In the genomic region with DNA sequence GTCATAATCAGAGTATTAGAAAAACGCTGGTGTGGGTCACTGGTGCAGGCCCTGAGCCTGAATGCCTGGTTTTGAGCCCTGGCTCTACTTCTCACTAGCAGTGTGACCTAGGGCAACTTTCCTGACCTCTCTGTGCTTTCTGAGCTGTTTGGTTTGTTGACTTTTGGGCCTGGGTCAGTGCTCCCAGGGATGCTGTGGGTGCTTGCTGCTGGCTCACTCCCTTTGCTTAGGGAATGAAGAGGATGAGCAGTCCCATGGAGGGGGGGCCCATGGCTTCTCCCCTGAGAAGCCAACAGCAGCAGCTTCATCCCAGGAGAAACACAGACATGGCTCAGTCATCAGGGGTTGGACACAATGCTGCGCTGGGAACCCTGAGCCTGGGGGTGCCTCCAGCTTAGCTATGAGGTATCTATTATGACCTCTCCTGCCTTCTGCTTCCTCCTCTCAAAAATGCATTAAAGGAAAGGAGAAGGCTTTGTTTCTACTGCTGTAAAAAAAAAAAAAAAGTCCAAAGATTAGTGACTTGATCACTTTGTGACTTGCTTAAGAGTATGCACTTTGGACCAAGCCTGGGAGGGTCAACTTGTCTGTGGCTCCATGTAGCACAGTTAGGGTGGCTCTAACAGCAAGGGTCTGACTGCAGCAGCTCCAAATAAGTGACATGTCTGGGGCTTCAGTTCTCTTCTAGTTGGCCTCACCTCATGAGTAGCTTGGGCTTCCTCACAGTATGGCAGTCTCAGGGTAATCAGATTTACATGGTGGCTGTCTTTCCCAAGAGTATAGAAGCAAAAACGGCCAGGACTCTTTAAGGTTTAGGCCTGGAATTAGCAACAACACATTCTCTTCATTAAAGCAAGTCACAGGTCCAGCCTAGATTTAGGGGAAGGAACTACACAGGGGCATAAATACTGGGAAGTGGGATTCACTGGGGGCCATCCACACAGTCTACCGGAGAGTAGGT, we compare ENCODE assay signal across 17 cellular contexts. TPM values are rescaled to one million over a fixed set of nuclear protein-coding genes. Genes with fewer than 3 reads are reported as not detected.
DNase-seq lines count a peak whose midpoint lies in the region; ATAC-seq, FAIRE-seq and TF ChIP-seq lines count a peak whose summit lies in the region.
"Had no signal": no experiment of that assay in that cellular context is flagged by ENCODE, and none has a peak within 500 bp of the region (broad histone marks: within the 10 kb centered on the region; RNA-seq: fewer than 3 reads in every experiment).

No MANE protein-coding gene starts in this region.

- H3K4me1 ChIP-seq in GM12878 (ENCODE audit: control insufficient read depth, insufficient read depth, low read length) (no peaks in the 10 kb centered on the region), hepatocyte (ENCODE audit: insufficient read depth) (no peaks in the 10 kb centered on the region)
- H3K4me1 ChIP-seq: HAP-1 had no signal

- peaks cover 37% of the 10 kb centered on the region for H3K4me1 Mint-ChIP-seq in neural crest cell

- peaks cover 5% of the 10 kb centered on the region for H3K9me3 Mint-ChIP-seq in neural crest cell
- H3K9me3 Mint-ChIP-seq: HFFc6 had no signal

- H3K27ac Mint-ChIP-seq in neural crest cell (ENCODE audit: unreplicated experiment) = peak overlapping the region; percentile 75
- H3K27ac Mint-ChIP-seq: HFFc6 had no signal

- no peak for TF ChIP-seq RAD21 in GM12878 (IDR thresholded peaks at IDR 0.05; ENCODE audit: insufficient read depth, low read depth, low read length)

- ATAC-seq in GM12878 = no peak
- ATAC-seq in activated CD4-positive, CD25-positive, alpha-beta regulatory T cell treated with anti-CD3 and anti-CD28 coated beads, Interleukin-2, amount 50 U/mL, for 24 hours = no peak
- ATAC-seq in GM18505 (IDR thresholded peaks at IDR 0.05; ENCODE audit: unreplicated experiment) = no peak
- no peak for ATAC-seq in GM18873 (IDR thresholded peaks at IDR 0.05; ENCODE audit: low FRiP score, unreplicated experiment)

- WGBS in GM12878 (ENCODE audit: insufficient coverage, insufficient replicate concordance, low lambda C conversion rate, missing lambda C conversion rate) = 42% methylated on average over 4 of the region's 4 CpGs
- WGBS in hepatocyte (ENCODE audit: low lambda C conversion rate, missing lambda C conversion rate) = 95% methylated on average over 4 of the region's 4 CpGs

- no peaks in the 10 kb centered on the region for H3K9me3 ChIP-seq in GM12878 (replicated peaks; ENCODE audit: control insufficient read depth, insufficient read depth, low read length)
- H3K9me3 ChIP-seq in hepatocyte (ENCODE audit: low read depth) = no peaks in the 10 kb centered on the region

- TF ChIP-seq CTCF in GM12878 (IDR thresholded peaks at IDR 0.05 in 2 of 3, conservative IDR thresholded peaks at IDR 0.05 in 1 of 3; ENCODE audit: control insufficient read depth in 2 of 3, extremely low read depth in 1 of 3, insufficient read depth in 1 of 3, low read depth in 3 of 3, low read length in 3 of 3) = no peak
- no peak for TF ChIP-seq CTCF in hepatocyte (IDR thresholded peaks at IDR 0.05; ENCODE audit: poor library complexity)
- no peak for TF ChIP-seq CTCF in neural crest cell (conservative IDR thresholded peaks at IDR 0.05)

- intact Hi-C loops in GM12878 (cut with micrococcal nuclease; ENCODE audit: unreplicated experiment) = no loop called here

- H2AFZ ChIP-seq in GM12878 (ENCODE audit: control insufficient read depth, low read depth, low read length) (no peak overlapping the region), hepatocyte (no peak overlapping the region)

- no peak for TF ChIP-seq POLR2A in GM12878 (IDR thresholded peaks at IDR 0.05; ENCODE audit: low read depth, low read length)
- no peak for TF ChIP-seq POLR2A in GM18505 (IDR thresholded peaks at IDR 0.05; ENCODE audit: borderline replicate concordance, extremely low read depth, insufficient read depth, insufficient read length)

- H3K9me2 ChIP-seq in hepatocyte (replicated peaks; ENCODE audit: insufficient read depth) = no peaks in the 10 kb centered on the region

- TF ChIP-seq EP300 in GM12878 (IDR thresholded peaks at IDR 0.05; ENCODE audit: borderline replicate concordance in 1 of 2, control insufficient read depth in 1 of 2, low read depth in 2 of 2, low read length in 2 of 2) = no peak

- FAIRE-seq in GM12878 (lab: Jason Lieb, UNC) = no peak
- FAIRE-seq: GM18507, H54 had no signal

- POLR2A ChIA-PET in GM12878 (lab: Charles Lee) = interaction anchor here (0.5 kb wide), 1 partner anchor 162 kb away, joined by 5 read pairs; no protein-coding TSS in a partner anchor

- CTCF ChIA-PET in GM12878 (lab: Yijun Ruan, JAX) = interaction anchor here (2.5 kb wide), 1 partner anchor 246 kb away, joined by 5 read pairs; no protein-coding TSS in a partner anchor

- H3K27me3 ChIP-seq in GM12878 (replicated peaks in 1 of 2; ENCODE audit: control insufficient read depth in 2 of 2, insufficient read depth in 2 of 2, low read length in 1 of 2) (no peaks in the 10 kb centered on the region; a peak in 1 of 4 replicates), hepatocyte (no peaks in the 10 kb centered on the region)

- H3K27ac ChIP-seq in GM12878 (ENCODE audit: control insufficient read depth, insufficient read depth) (no peak overlapping the region), hepatocyte (peak overlapping the region; percentile 43)

- H3K36me3 Mint-ChIP-seq in neural crest cell (ENCODE audit: low read depth) = peaks cover 34% of the 10 kb centered on the region

- no peak overlapping the region for H3K9ac ChIP-seq in GM12878 (ENCODE audit: control insufficient read depth, insufficient read depth, low read length)

- RAD21 ChIA-PET in GM12878 (lab: Charles Lee; ENCODE audit: unreplicated experiment) = no interaction called here

- BruUV-seq in GM12878 (replicated peaks; lab: Mats Ljungman, UMichigan) = no TSS peak

- H4K20me1 ChIP-seq in GM12878 (ENCODE audit: control insufficient read depth, insufficient read depth) = no peaks in the 10 kb centered on the region
- no peaks in the 10 kb centered on the region for H4K20me1 ChIP-seq in hepatocyte (ENCODE audit: insufficient read depth, poor library complexity, severe bottlenecking)

- H3K4me2 ChIP-seq in GM12878 (ENCODE audit: control insufficient read depth, insufficient read depth) (no peak overlapping the region), hepatocyte (no peak overlapping the region)

- no peak overlapping the region for H3K4me3 Mint-ChIP-seq in neural crest cell
- H3K4me3 Mint-ChIP-seq: CD4-positive, alpha-beta memory T cell; HFFc6 had no signal

- DNase-seq in GM12878 (ENCODE audit: low read depth, low spot score) (no peak), hepatocyte (ENCODE audit: low spot score) (peak; percentile 36), neural crest cell (ENCODE audit: low read depth, low spot score) (no peak)
- DNase-seq: Calu3; CD4-positive, alpha-beta memory T cell; COR-L47; DMS53; DMS79 treated with DMSO at 0.1 percent for 48 hours; GOT3; HFFc6 had no signal

- SMC1A ChIA-PET in GM12878 (lab: Charles Lee; ENCODE audit: uncharacterized antibody, unreplicated experiment) = interaction anchor here (0.7 to 1.0 kb wide), 2 partner anchors 120 to 639 kb away, joined by 3 read pairs; no protein-coding TSS in a partner anchor

- H3K4me3 ChIP-seq in GM12878 (no peak overlapping the region), hepatocyte (no peak overlapping the region)
- H3K4me3 ChIP-seq: HAP-1 had no signal

- in situ Hi-C loops in GM12878 (cut with MboI) = no loop called here

- no peaks in the 10 kb centered on the region for H3K27me3 Mint-ChIP-seq in neural crest cell (ENCODE audit: low read depth)
- H3K27me3 Mint-ChIP-seq: CD4-positive, alpha-beta memory T cell had no signal

- no peaks in the 10 kb centered on the region for H3K36me3 ChIP-seq in GM12878 (ENCODE audit: control insufficient read depth in 2 of 2, insufficient read depth in 2 of 2, low read length in 1 of 2)
- H3K36me3 ChIP-seq in hepatocyte (replicated peaks; ENCODE audit: insufficient read depth, low read depth) = no peaks in the 10 kb centered on the region
- H3K36me3 ChIP-seq: HAP-1 had no signal

- H3K79me2 ChIP-seq in GM12878 (ENCODE audit: control insufficient read depth, insufficient read depth, low read length) (no peaks in the 10 kb centered on the region), hepatocyte (no peaks in the 10 kb centered on the region)

TF ChIP-seq in GM12878, 131 proteins besides CTCF, POLR2A, EP300 and RAD21:
- TF ChIP-seq YY1 (IDR thresholded peaks at IDR 0.05; ENCODE audit: low read depth, low read length) (0 out of 2 replicates have a peak, but pooled peaks have one; percentile 36), NFIC (IDR thresholded peaks at IDR 0.05; ENCODE audit: low read depth, low read length) (no peak)

RNA-seq across cellular contexts. Expression of gene NKD1, which starts 13.0 kb away (rescaled TPM):
- 0.51 and 0.69 TPM in 2 replicates for total RNA-seq in GM12878 (2013; cell fraction: nucleolus; rRNA removed)
- total RNA-seq in GM12878 (2014; rRNA removed) (under 0.01 and 0.05 TPM in 2 replicates), GM12878 (2014; rRNA removed; fragmentation: Illumina TruSeq; extraction: Trizol) (under 0.01 TPM in 2 replicates), GM12878 (2021) (0.43 and 0.49 TPM in 2 replicates), hepatocyte (4.1 and 5.9 TPM in 2 replicates), neural crest cell (49.8 and 54.7 TPM in 2 replicates)
- 0.04 TPM for polyA plus RNA-seq in GM12878 (2011; ENCODE audit: low read depth)
- polyA plus RNA-seq in GM12878 (2011; rRNA removed) (0.01 and 0.07 TPM in 2 replicates), GM12878 (2014; fragmentation: Illumina TruSeq; extraction: Trizol) (0.01 and 0.02 TPM in 2 replicates), GM12878 (2014; fragmentation: Nextera tagmentation; extraction: Ambion mirVana) (under 1 TPM in 1 of 2 experiments, not detected in 1; under 0.01 TPM), GM12878 (2014; rRNA removed) (0.29 and 0.42 TPM in 2 replicates), GM12878 (2016; fragmentation: Nextera tagmentation; extraction: Ambion mirVana) (under 1 TPM in 1 of 2 experiments, not detected in 1; 0.15 TPM), hepatocyte (23.0 and 26.3 TPM in 2 replicates)
- polyA plus RNA-seq in GM12878 (2011; cell fraction: cytosol; rRNA removed) = 0.01 and 0.13 TPM in 2 replicates
- polyA plus RNA-seq in GM12878 (2011; cell fraction: nucleus; rRNA removed) = 0.07 and 0.19 TPM in 2 replicates
- polyA plus RNA-seq in GM12878 (2012) = 0.06 and 0.07 TPM in 2 replicates
- under 0.01 and 0.07 TPM in 2 replicates for polyA minus RNA-seq in GM12878 (2011; rRNA and poly(A)+ RNA removed)
- polyA minus RNA-seq in GM12878 (2011; cell fraction: cytosol; rRNA and poly(A)+ RNA removed) = not detected in 2 replicates
- polyA minus RNA-seq in GM12878 (2011; cell fraction: nucleus; rRNA and poly(A)+ RNA removed) = under 0.01 and 0.10 TPM in 2 replicates
- total RNA-seq: G401, HFFc6 had no signal
